ENCODE assay signal across 8 cellular contexts in genomic region chr2:62305421-62306176, GRCh38.
DNase-seq lines count a peak whose midpoint lies in the region; ATAC-seq, FAIRE-seq and TF ChIP-seq lines count a peak whose summit lies in the region.

No MANE protein-coding gene starts in this region.

- peaks cover 6 to 82% (median 46%) of the 10 kb centered on the region in 12 donors for H3K4me1 ChIP-seq in heart left ventricle
- peaks cover 0 to 49% of the 10 kb centered on the region in 2 donors for H3K4me1 ChIP-seq in right atrium auricular region
- peaks cover 40% of the 10 kb centered on the region for H3K4me1 ChIP-seq in mesodermal cell (ENCODE audit: control insufficient read depth, insufficient read depth, low read length, poor library complexity, severe bottlenecking)
- H3K4me1 ChIP-seq in urinary bladder (ENCODE audit: insufficient read depth): no peaks in the 10 kb centered on the region

- H3K36me3 ChIP-seq in heart left ventricle (no peaks in the 10 kb centered on the region), right atrium auricular region (no peaks in the 10 kb centered on the region), mesodermal cell (ENCODE audit: control insufficient read depth, insufficient read depth, low read length) (no peaks in the 10 kb centered on the region), urinary bladder (ENCODE audit: insufficient read depth) (no peaks in the 10 kb centered on the region)

- H3K4me3 ChIP-seq in heart left ventricle (no peak overlapping the region), right atrium auricular region (no peak overlapping the region), mesodermal cell (ENCODE audit: extremely low read depth, insufficient read depth, low read length, poor library complexity, severe bottlenecking) (no peak overlapping the region), urinary bladder (ENCODE audit: low read depth, low read length) (no peak overlapping the region)

- intact Hi-C loops in heart left ventricle (cut with DNase I): loop anchor here in 5 of 10 donors (5.0 to 10.0 kb wide), 3 partner anchors 99 to 111 kb away; partner anchors contain the start of gene B3GNT2 (in 4 of the 5)

- no peak for TF ChIP-seq POLR2A in heart left ventricle (IDR thresholded peaks at IDR 0.05)

- FAIRE-seq in HTR-8/SVneo (lab: Jason Lieb, UNC): no peak

- peak overlapping the region in 6 of 12 donors; percentile 25 to 84 (median 48) for H3K27ac ChIP-seq in heart left ventricle
- no peak overlapping the region for H3K27ac ChIP-seq in right atrium auricular region
- H3K27ac ChIP-seq in mesodermal cell (ENCODE audit: low read depth, low read length, severe bottlenecking): peak overlapping the region; percentile 73
- peak overlapping the region; percentile 33 for H3K27ac ChIP-seq in urinary bladder (ENCODE audit: low read depth)

- peak in 3 of 4 donors; percentile 14 to 83 (median 78) for ATAC-seq in heart left ventricle

- no peaks in the 10 kb centered on the region for H3K9me3 ChIP-seq in heart left ventricle
- no peaks in the 10 kb centered on the region for H3K9me3 ChIP-seq in right atrium auricular region
- no peaks in the 10 kb centered on the region for H3K9me3 ChIP-seq in mesodermal cell (ENCODE audit: control insufficient read depth, low read length)

- H3K27me3 ChIP-seq in heart left ventricle (no peaks in the 10 kb centered on the region), right atrium auricular region (no peaks in the 10 kb centered on the region)

- TF ChIP-seq CTCF in heart left ventricle (IDR thresholded peaks at IDR 0.05): no peak
- no peak for TF ChIP-seq CTCF in right atrium auricular region (IDR thresholded peaks at IDR 0.05)

- 54 to 70% (median 58%) methylated on average over 11 to 12 of the region's 12 CpGs for WGBS in heart left ventricle, 4 donors
- 86 to 91% methylated on average over 7 to 12 of the region's 12 CpGs for WGBS in mesodermal cell (ENCODE audit: insufficient coverage in 2 of 2), 2 experiments
- WGBS in urinary bladder: 76% methylated on average over 12 of the region's 12 CpGs

- peak in 1 of 5 donors; percentile 71 for DNase-seq in heart left ventricle
- DNase-seq in right atrium auricular region (ENCODE audit: low spot score): no peak
- DNase-seq in activated CD8-positive, alpha-beta memory T cell treated with anti-CD3 and anti-CD28 coated beads, Interleukin-2, amount 50 U/mL, for 4 hours: peak; percentile 81
- DNase-seq in HTR-8/SVneo (ENCODE audit: insufficient read length, low spot score): no peak
- DNase-seq in NCI-H1105 (lab: John Stamatoyannopoulos, UW): no peak
- DNase-seq in DMS114 treated with DMSO at 0.1 percent for 48 hours (lab: John Stamatoyannopoulos, UW; ENCODE audit: unreplicated experiment): no peak

Comparison
In these comparisons a context has a peak if more than half of its experiments do, and no peak if none do; other contexts are left out.
1. H3K27ac ChIP-seq: peak in mesodermal cell (single experiment) and urinary bladder (single experiment); none in right atrium auricular region (0 of 2).